ENCODE assay signal across 24 cellular contexts in genomic region chr14:20035449-20035848, GRCh38. TPM values are rescaled to one million over a fixed set of nuclear protein-coding genes. Genes with fewer than 3 reads are reported as not detected.
DNase-seq lines count a peak whose midpoint lies in the region; ATAC-seq, FAIRE-seq and TF ChIP-seq lines count a peak whose summit lies in the region.
"Had no signal": no experiment of that assay in that cellular context is flagged by ENCODE, and none has a peak within 500 bp of the region (broad histone marks: within the 10 kb centered on the region; RNA-seq: fewer than 3 reads in every experiment).

No MANE protein-coding gene starts in this region.

- ATAC-seq in activated T-cell treated with anti-CD3 and anti-CD28 coated beads, Interleukin-2, amount 50 U/mL, for 72 hours (replicated peaks in 1 of 2), result peak; percentile 63 to 69
- ATAC-seq in GM18907 (IDR thresholded peaks at IDR 0.05; ENCODE audit: unreplicated experiment) (peak; percentile 57), HG03460 (IDR thresholded peaks at IDR 0.05; ENCODE audit: unreplicated experiment) (peak; percentile 50), HG02885 (IDR thresholded peaks at IDR 0.05; ENCODE audit: poor library complexity, unreplicated experiment) (no peak)
- ATAC-seq in stimulated activated effector memory CD8-positive, alpha-beta T cell treated with anti-CD3 and anti-CD28 coated beads, Interleukin-12 subunit alpha, Interleukin-12 subunit beta, amount 100 ng/mL, for 72 hours, result peak; percentile 50
- ATAC-seq: A549, GM23338 had no signal

- no peak for TF ChIP-seq POLR2A in H54 (IDR thresholded peaks at IDR 0.05; ENCODE audit: low read depth, low read length)

- H3K27ac Mint-ChIP-seq in activated T-cell treated with anti-CD3 and anti-CD28 coated beads, Interleukin-2, amount 50 U/mL, for 72 hours, result no peak overlapping the region
- no peak overlapping the region for H3K27ac Mint-ChIP-seq in activated T-cell treated with anti-CD3 and anti-CD28 coated beads, Interleukin-2, amount 50 U/mL, for 24 hours
- H3K27ac Mint-ChIP-seq in stimulated activated effector memory CD8-positive, alpha-beta T cell treated with anti-CD3 and anti-CD28 coated beads, Interleukin-12 subunit alpha, Interleukin-12 subunit beta, amount 100 ng/mL, for 72 hours, result no peak overlapping the region
- H3K27ac Mint-ChIP-seq: CD14-positive monocyte; CD4-positive, alpha-beta T cell; CD8-positive, alpha-beta memory T cell; GM23338 had no signal

- no peak for DNase-seq in activated T-cell treated with anti-CD3 and anti-CD28 coated beads, Interleukin-2, amount 50 U/mL, for 72 hours
- no peak for DNase-seq in activated T-cell treated with anti-CD3 and anti-CD28 coated beads, Interleukin-2, amount 50 U/mL, for 24 hours
- DNase-seq in stimulated activated effector memory CD8-positive, alpha-beta T cell treated with anti-CD3 and anti-CD28 coated beads, Interleukin-12 subunit alpha, Interleukin-12 subunit beta, amount 100 ng/mL, for 72 hours (ENCODE audit: low spot score in 2 of 2), result no peak
- no peak for DNase-seq in H54 (ENCODE audit: insufficient read length, low spot score)
- DNase-seq: 8988T; ACHN; AML-193; BE2C; CD4-positive, alpha-beta T cell; CD8-positive, alpha-beta memory T cell; DMS 273 treated with DMSO at 0.1 percent for 48 hours; DMS79; EL; GDM1 had no signal

- no peaks in the 10 kb centered on the region for H3K36me3 Mint-ChIP-seq in activated T-cell treated with anti-CD3 and anti-CD28 coated beads, Interleukin-2, amount 50 U/mL, for 72 hours (ENCODE audit: insufficient read depth in 2 of 2)
- H3K36me3 Mint-ChIP-seq in activated T-cell treated with anti-CD3 and anti-CD28 coated beads, Interleukin-2, amount 50 U/mL, for 24 hours (ENCODE audit: low read depth), result no peaks in the 10 kb centered on the region
- no peaks in the 10 kb centered on the region for H3K36me3 Mint-ChIP-seq in stimulated activated effector memory CD8-positive, alpha-beta T cell treated with anti-CD3 and anti-CD28 coated beads, Interleukin-12 subunit alpha, Interleukin-12 subunit beta, amount 100 ng/mL, for 72 hours
- H3K36me3 Mint-ChIP-seq: CD14-positive monocyte; CD8-positive, alpha-beta memory T cell had no signal

- H3K27me3 Mint-ChIP-seq in activated T-cell treated with anti-CD3 and anti-CD28 coated beads, Interleukin-2, amount 50 U/mL, for 72 hours (ENCODE audit: low read depth), result no peaks in the 10 kb centered on the region
- H3K27me3 Mint-ChIP-seq in activated T-cell treated with anti-CD3 and anti-CD28 coated beads, Interleukin-2, amount 50 U/mL, for 24 hours, result no peaks in the 10 kb centered on the region
- H3K27me3 Mint-ChIP-seq: CD4-positive, alpha-beta T cell; CD8-positive, alpha-beta memory T cell had no signal

- FAIRE-seq in H54 (lab: Jason Lieb, UNC), result no peak
- FAIRE-seq: D721Med, GM12891, GM18507 had no signal

- peaks cover 6% of the 10 kb centered on the region for H3K4me1 Mint-ChIP-seq in activated T-cell treated with anti-CD3 and anti-CD28 coated beads, Interleukin-2, amount 50 U/mL, for 72 hours (ENCODE audit: low read depth)
- no peaks in the 10 kb centered on the region for H3K4me1 Mint-ChIP-seq in activated T-cell treated with anti-CD3 and anti-CD28 coated beads, Interleukin-2, amount 50 U/mL, for 24 hours (ENCODE audit: low read depth)
- no peaks in the 10 kb centered on the region for H3K4me1 Mint-ChIP-seq in stimulated activated effector memory CD8-positive, alpha-beta T cell treated with anti-CD3 and anti-CD28 coated beads, Interleukin-12 subunit alpha, Interleukin-12 subunit beta, amount 100 ng/mL, for 72 hours
- H3K4me1 Mint-ChIP-seq: CD14-positive monocyte; CD8-positive, alpha-beta memory T cell; GM23338 had no signal

- H3K9me3 Mint-ChIP-seq in activated T-cell treated with anti-CD3 and anti-CD28 coated beads, Interleukin-2, amount 50 U/mL, for 72 hours, result peaks cover 0 to 2% of the 10 kb centered on the region in 2 donors
- H3K9me3 Mint-ChIP-seq in activated T-cell treated with anti-CD3 and anti-CD28 coated beads, Interleukin-2, amount 50 U/mL, for 24 hours, result peaks cover 3% of the 10 kb centered on the region
- no peaks in the 10 kb centered on the region for H3K9me3 Mint-ChIP-seq in stimulated activated effector memory CD8-positive, alpha-beta T cell treated with anti-CD3 and anti-CD28 coated beads, Interleukin-12 subunit alpha, Interleukin-12 subunit beta, amount 100 ng/mL, for 72 hours

- H3K4me3 Mint-ChIP-seq in activated T-cell treated with anti-CD3 and anti-CD28 coated beads, Interleukin-2, amount 50 U/mL, for 72 hours, result no peak overlapping the region
- no peak overlapping the region for H3K4me3 Mint-ChIP-seq in activated T-cell treated with anti-CD3 and anti-CD28 coated beads, Interleukin-2, amount 50 U/mL, for 24 hours
- H3K4me3 Mint-ChIP-seq in stimulated activated effector memory CD8-positive, alpha-beta T cell treated with anti-CD3 and anti-CD28 coated beads, Interleukin-12 subunit alpha, Interleukin-12 subunit beta, amount 100 ng/mL, for 72 hours, result no peak overlapping the region
- H3K4me3 Mint-ChIP-seq: CD14-positive monocyte; CD4-positive, alpha-beta T cell; CD8-positive, alpha-beta memory T cell; GM23338 had no signal

RNA-seq across cellular contexts. Expression of gene OR4K13, which starts 0.4 kb away (rescaled TPM):
- not detected for total RNA-seq in activated T-cell treated with anti-CD3 and anti-CD28 coated beads, Interleukin-2, amount 50 U/mL, for 72 hours
- total RNA-seq: CD4-positive, alpha-beta T cell; CD8-positive, alpha-beta memory T cell; GM23338; H4 had no signal

RNA-seq across cellular contexts. Expression of gene OR4K14, which starts 16.3 kb away (rescaled TPM):
- total RNA-seq in activated T-cell treated with anti-CD3 and anti-CD28 coated beads, Interleukin-2, amount 50 U/mL, for 72 hours, result not detected
- total RNA-seq: CD4-positive, alpha-beta T cell; CD8-positive, alpha-beta memory T cell; GM23338; H4 had no signal

RNA-seq across cellular contexts. Expression of gene OR4L1, which starts 24.4 kb away (rescaled TPM):
- total RNA-seq in activated T-cell treated with anti-CD3 and anti-CD28 coated beads, Interleukin-2, amount 50 U/mL, for 72 hours, result not detected
- total RNA-seq: CD4-positive, alpha-beta T cell; CD8-positive, alpha-beta memory T cell; GM23338; H4 had no signal

RNA-seq across cellular contexts. Expression of gene OR4Q2, which starts 33.5 kb away (rescaled TPM):
- not detected for total RNA-seq in activated T-cell treated with anti-CD3 and anti-CD28 coated beads, Interleukin-2, amount 50 U/mL, for 72 hours
- total RNA-seq: CD4-positive, alpha-beta T cell; CD8-positive, alpha-beta memory T cell; GM23338; H4 had no signal
